ENCODE assay signal across 23 cellular contexts in the genomic region with DNA sequence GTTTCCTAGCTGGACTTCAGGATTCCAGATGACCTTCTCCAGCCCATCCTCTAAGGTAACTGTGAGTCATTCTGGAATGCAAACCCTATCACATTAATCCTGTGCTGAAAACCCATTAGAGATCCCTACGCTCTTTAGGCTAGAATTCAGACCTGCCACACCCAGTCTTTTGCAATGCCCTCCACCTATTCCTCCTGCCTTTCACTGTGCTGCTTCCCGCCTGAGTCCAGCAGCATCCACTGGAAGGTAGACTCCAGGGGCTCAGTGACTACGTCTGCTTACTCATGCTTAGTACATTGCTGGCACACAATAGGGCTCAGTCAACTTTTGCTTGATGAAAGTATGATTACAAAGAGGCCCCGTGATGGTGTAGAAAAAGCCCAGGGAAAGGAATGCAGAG.
DNase-seq lines count a peak whose midpoint lies in the region; ATAC-seq and TF ChIP-seq lines count a peak whose summit lies in the region.
"Had no signal": no experiment of that assay in that cellular context is flagged by ENCODE, and none has a peak within 500 bp of the region (broad histone marks: within the 10 kb centered on the region; RNA-seq: fewer than 3 reads in every experiment).

No MANE protein-coding gene starts in this region.

- no peak overlapping the region for H3K4me3 Mint-ChIP-seq in GM23338
- no peak overlapping the region for H3K4me3 Mint-ChIP-seq in chondrocyte (ENCODE audit: unreplicated experiment)
- H3K4me3 Mint-ChIP-seq in stimulated activated naive B cell treated with anti-CD40 and anti-IgM and Interleukin-4, amounts not matched to agents 10 μg/mL and 1 μg/mL and 100 μg/mL, for 72 hours = no peak overlapping the region
- H3K4me3 Mint-ChIP-seq: IgD-negative memory B cell, mesothelial cell of epicardium, nephron had no signal

- H3K4me1 Mint-ChIP-seq in GM23338 (no peaks in the 10 kb centered on the region), chondrocyte (ENCODE audit: low read depth) (no peaks in the 10 kb centered on the region)
- no peaks in the 10 kb centered on the region for H3K4me1 Mint-ChIP-seq in stimulated activated naive B cell treated with anti-CD40 and anti-IgM and Interleukin-4, amounts not matched to agents 10 μg/mL and 1 μg/mL and 100 μg/mL, for 72 hours
- H3K4me1 Mint-ChIP-seq: IgD-negative memory B cell had no signal

- TF ChIP-seq CTCF in GM23338 (conservative IDR thresholded peaks at IDR 0.05; ENCODE audit: low read depth in 2 of 2) = no peak
- TF ChIP-seq CTCF in fibroblast of mammary gland (conservative IDR thresholded peaks at IDR 0.05; ENCODE audit: control insufficient read depth, insufficient read depth, low read depth, low read length) = no peak
- no peak for TF ChIP-seq CTCF in chondrocyte (IDR thresholded peaks at IDR 0.05)

- H3K27ac ChIP-seq in GM23338 (ENCODE audit: low read depth) = no peak overlapping the region
- H3K27ac ChIP-seq: esophagus squamous epithelium, prostate gland, thoracic aorta had no signal

- peak; percentile 7 for DNase-seq in GM23338 (ENCODE audit: low spot score)
- DNase-seq in RPMI7951 (ENCODE audit: low read depth) = peak; percentile 5
- peak; percentile 69 for DNase-seq in fibroblast of mammary gland (ENCODE audit: low read depth)
- peak; percentile 73 for DNase-seq in renal cortical epithelial cell (ENCODE audit: low read depth)
- DNase-seq in chondrocyte (ENCODE audit: low spot score) = no peak
- DNase-seq in kidney glomerular epithelial cell (lab: John Stamatoyannopoulos, UW) = no peak
- DNase-seq in stimulated activated naive B cell treated with anti-CD40 and anti-IgM and Interleukin-4, amounts not matched to agents 10 μg/mL and 1 μg/mL and 100 μg/mL, for 72 hours = no peak
- DNase-seq: C1 segment of cervical spinal cord, DMS53, esophagus squamous epithelium, GOT3, left cardiac atrium, NCI-H2081, NCI-H510A treated with DMSO at 0.1 percent for 48 hours, small intestine had no signal

- H3K9me2 ChIP-seq in GM23338 (ENCODE audit: insufficient read depth) = peaks cover 4% of the 10 kb centered on the region
- H3K9me2 ChIP-seq: SK-N-SH had no signal

- H3K27me3 ChIP-seq in GM23338 (ENCODE audit: insufficient read depth) = no peaks in the 10 kb centered on the region

- 0 out of 2 replicates have a peak, but pooled peaks cover 5% of the 10 kb centered on the region for H4K20me1 ChIP-seq in GM23338 (replicated peaks; ENCODE audit: insufficient read depth)

- H3K27ac Mint-ChIP-seq in GM23338 (no peak overlapping the region), chondrocyte (ENCODE audit: unreplicated experiment) (no peak overlapping the region)
- no peak overlapping the region for H3K27ac Mint-ChIP-seq in stimulated activated naive B cell treated with anti-CD40 and anti-IgM and Interleukin-4, amounts not matched to agents 10 μg/mL and 1 μg/mL and 100 μg/mL, for 72 hours
- H3K27ac Mint-ChIP-seq: activated T-helper 2 cell treated with anti-CD3 and anti-CD28 coated beads, Interferon-gamma antibody, Interleukin-2, Interleukin-4, amounts not matched to agents 10 μg/mL and 5 μg/mL and 100 μg/mL, durations not matched to agents 14 hours and 24 hours and 36 hours; IgD-negative memory B cell; mesothelial cell of epicardium had no signal

- H3K27me3 Mint-ChIP-seq in GM23338 (ENCODE audit: insufficient read depth, low read depth, poor library complexity) (peaks cover 9% of the 10 kb centered on the region), chondrocyte (ENCODE audit: low read depth) (peaks cover 23% of the 10 kb centered on the region)
- H3K27me3 Mint-ChIP-seq in stimulated activated naive B cell treated with anti-CD40 and anti-IgM and Interleukin-4, amounts not matched to agents 10 μg/mL and 1 μg/mL and 100 μg/mL, for 72 hours = peaks cover 7 to 11% of the 10 kb centered on the region in 2 donors

- no peaks in the 10 kb centered on the region for H3K79me2 ChIP-seq in GM23338 (replicated peaks; ENCODE audit: insufficient read depth)

- H3K36me3 ChIP-seq in GM23338 (ENCODE audit: insufficient read depth) = no peaks in the 10 kb centered on the region
- H3K36me3 ChIP-seq: esophagus squamous epithelium, prostate gland, thoracic aorta had no signal

- H2AFZ ChIP-seq in GM23338 = no peak overlapping the region

- no peak overlapping the region for H3K4me2 ChIP-seq in GM23338
- H3K4me2 ChIP-seq: SK-N-SH had no signal

- H3F3A ChIP-seq in GM23338 (replicated peaks; ENCODE audit: low read depth) = no peaks in the 10 kb centered on the region

- no peaks in the 10 kb centered on the region for H3K4me1 ChIP-seq in GM23338 (ENCODE audit: insufficient read depth)
- H3K4me1 ChIP-seq: prostate gland had no signal

- H3K4me3 ChIP-seq in GM23338 = no peak overlapping the region
- no peak overlapping the region for H3K4me3 ChIP-seq in fibroblast of mammary gland (ENCODE audit: control insufficient read depth, low read depth, low read length)
- H3K4me3 ChIP-seq: esophagus squamous epithelium, prostate gland, thoracic aorta had no signal

- H3K9me3 Mint-ChIP-seq in GM23338 (no peaks in the 10 kb centered on the region), chondrocyte (ENCODE audit: low read depth) (peaks cover 4% of the 10 kb centered on the region)
- H3K9me3 Mint-ChIP-seq in stimulated activated naive B cell treated with anti-CD40 and anti-IgM and Interleukin-4, amounts not matched to agents 10 μg/mL and 1 μg/mL and 100 μg/mL, for 72 hours = no peaks in the 10 kb centered on the region
- H3K9me3 Mint-ChIP-seq: activated T-helper 2 cell treated with anti-CD3 and anti-CD28 coated beads, Interferon-gamma antibody, Interleukin-2, Interleukin-4, amounts not matched to agents 10 μg/mL and 5 μg/mL and 100 μg/mL, durations not matched to agents 14 hours and 24 hours and 36 hours; IgD-negative memory B cell; mesothelial cell of epicardium; nephron had no signal

- no peaks in the 10 kb centered on the region; the same call in 2 of the 3 replicates for H3K36me3 Mint-ChIP-seq in GM23338 (ENCODE audit: low read depth)
- no peaks in the 10 kb centered on the region for H3K36me3 Mint-ChIP-seq in chondrocyte (ENCODE audit: low read depth)
- H3K36me3 Mint-ChIP-seq in stimulated activated naive B cell treated with anti-CD40 and anti-IgM and Interleukin-4, amounts not matched to agents 10 μg/mL and 1 μg/mL and 100 μg/mL, for 72 hours = no peaks in the 10 kb centered on the region
- H3K36me3 Mint-ChIP-seq: IgD-negative memory B cell, mesothelial cell of epicardium had no signal

- no peak for ATAC-seq in GM23338
- ATAC-seq in HG03342 (IDR thresholded peaks at IDR 0.05; ENCODE audit: unreplicated experiment) = no peak
- ATAC-seq in stimulated activated naive B cell treated with anti-CD40 and anti-IgM and Interleukin-4, amounts not matched to agents 10 μg/mL and 1 μg/mL and 100 μg/mL, for 72 hours (replicated peaks) = no peak

TF ChIP-seq in GM23338, 12 proteins besides CTCF, POLR2A, EP300 and RAD21 (continues in another document):
- no peak for TF ChIP-seq STAT1 (IDR thresholded peaks at IDR 0.05; ENCODE audit: unreplicated experiment)

Comparison
In these comparisons a context has a peak if more than half of its experiments do, and no peak if none do; other contexts are left out.
1. DNase-seq: peak in GM23338 (single experiment), RPMI7951 (single experiment), fibroblast of mammary gland (single experiment) and renal cortical epithelial cell (single experiment); none in chondrocyte (single experiment), kidney glomerular epithelial cell (single experiment) and stimulated activated naive B cell treated with anti-CD40 and anti-IgM and Interleukin-4, amounts not matched to agents 10 μg/mL and 1 μg/mL and 100 μg/mL, for 72 hours (single experiment).